ENCODE assay signal across 19 cellular contexts in genomic region chr22:48670317-48670716, GRCh38.
DNase-seq lines count a peak whose midpoint lies in the region; ATAC-seq and TF ChIP-seq lines count a peak whose summit lies in the region.
"Had no signal": no experiment of that assay in that cellular context is flagged by ENCODE, and none has a peak within 500 bp of the region (broad histone marks: within the 10 kb centered on the region; RNA-seq: fewer than 3 reads in every experiment).

No MANE protein-coding gene starts in this region.

- H3K27ac ChIP-seq in heart right ventricle (no peak overlapping the region), left ventricle myocardium inferior (replicated peaks) (no peak overlapping the region)
- H3K27ac ChIP-seq: 22Rv1; A549; BLaER1 treated with 17β-estradiol and CSF1 and Interleukin-3, amounts not matched to agents 10 nM and 100 nM; C4-2B had no signal

- WGBS in heart right ventricle, 2 donors: 85 to 91% methylated on average over 15 of the region's 15 CpGs

- peaks cover 0 to 18% (median 0%) of the 10 kb centered on the region in 7 donors for H3K27me3 ChIP-seq in heart right ventricle
- peaks cover 30% of the 10 kb centered on the region for H3K27me3 ChIP-seq in left ventricle myocardium inferior (ENCODE audit: low read depth)
- H3K27me3 ChIP-seq: BLaER1 treated with 17β-estradiol and CSF1 and Interleukin-3, amounts not matched to agents 10 nM and 100 nM had no signal

- POLR2A ChIA-PET in activated CD4-positive, alpha-beta memory T cell treated with anti-CD3 and anti-CD28 coated beads, Interleukin-2, amount 10 ng/mL, durations not matched to agents 7 days and 5 days (lab: Charles Lee): no interaction called here

- H3K36me3 ChIP-seq in heart right ventricle: no peaks in the 10 kb centered on the region
- no peaks in the 10 kb centered on the region for H3K36me3 ChIP-seq in left ventricle myocardium inferior

- H3K4me1 ChIP-seq in heart right ventricle (no peaks in the 10 kb centered on the region), left ventricle myocardium inferior (no peaks in the 10 kb centered on the region)
- H3K4me1 ChIP-seq: A549, Caco-2 had no signal

- H3K4me3 Mint-ChIP-seq in activated CD4-positive, alpha-beta memory T cell treated with anti-CD3 and anti-CD28 coated beads, Interleukin-2, amount 10 ng/mL, durations not matched to agents 7 days and 5 days: no peak overlapping the region
- H3K4me3 Mint-ChIP-seq: B cell; CD4-positive, alpha-beta T cell; CD8-positive, alpha-beta T cell had no signal

- H3K9me3 Mint-ChIP-seq in activated CD4-positive, alpha-beta memory T cell treated with anti-CD3 and anti-CD28 coated beads, Interleukin-2, amount 10 ng/mL, durations not matched to agents 7 days and 5 days: peaks cover 13% of the 10 kb centered on the region

- H3K36me3 Mint-ChIP-seq in activated CD4-positive, alpha-beta memory T cell treated with anti-CD3 and anti-CD28 coated beads, Interleukin-2, amount 10 ng/mL, durations not matched to agents 7 days and 5 days (ENCODE audit: low read depth): no peaks in the 10 kb centered on the region
- H3K36me3 Mint-ChIP-seq: CD8-positive, alpha-beta T cell had no signal

- ATAC-seq in Right ventricle myocardium inferior (no peak), heart right ventricle (no peak), left ventricle myocardium superior (no peak)
- ATAC-seq: A549; CD8-positive, alpha-beta T cell had no signal

- peak; percentile 13 for DNase-seq in Right ventricle myocardium inferior (ENCODE audit: missing footprints)
- DNase-seq in heart right ventricle: no peak
- DNase-seq in left ventricle myocardium superior: peak; percentile 4
- no peak for DNase-seq in left ventricle myocardium inferior
- DNase-seq in retina: peak; percentile 44
- no peak for DNase-seq in activated CD4-positive, alpha-beta memory T cell treated with anti-CD3 and anti-CD28 coated beads, Interleukin-2, amount 10 ng/mL, durations not matched to agents 7 days and 5 days
- DNase-seq in NCI-H446 treated with DMSO at 0.1 percent for 48 hours (lab: John Stamatoyannopoulos, UW): no peak
- DNase-seq: AML-193; Caco-2; Calu3; CD4-positive, alpha-beta T cell; CD8-positive, alpha-beta T cell; DMS79 treated with DMSO at 0.1 percent for 48 hours; GF-D8 had no signal

- TF ChIP-seq CTCF in heart right ventricle (IDR thresholded peaks at IDR 0.05) (no peak), left ventricle myocardium inferior (IDR thresholded peaks at IDR 0.05; ENCODE audit: borderline replicate concordance) (no peak)

- intact Hi-C loops in Right ventricle myocardium inferior (cut with DNase I): no loop called here
- intact Hi-C loops in heart right ventricle (cut with DNase I): no loop called here
- intact Hi-C loops in left ventricle myocardium superior (cut with micrococcal nuclease): no loop called here
- intact Hi-C loops in left ventricle myocardium inferior (cut with micrococcal nuclease): no loop called here

- H3K4me1 Mint-ChIP-seq in activated CD4-positive, alpha-beta memory T cell treated with anti-CD3 and anti-CD28 coated beads, Interleukin-2, amount 10 ng/mL, durations not matched to agents 7 days and 5 days: no peaks in the 10 kb centered on the region
- H3K4me1 Mint-ChIP-seq: B cell had no signal

- no peaks in the 10 kb centered on the region for H3K27me3 Mint-ChIP-seq in activated CD4-positive, alpha-beta memory T cell treated with anti-CD3 and anti-CD28 coated beads, Interleukin-2, amount 10 ng/mL, durations not matched to agents 7 days and 5 days
- H3K27me3 Mint-ChIP-seq: B cell; CD4-positive, alpha-beta T cell had no signal

- no peak overlapping the region for H3K4me3 ChIP-seq in heart right ventricle
- H3K4me3 ChIP-seq in left ventricle myocardium inferior: no peak overlapping the region
- H3K4me3 ChIP-seq: A549; BLaER1 treated with 17β-estradiol and CSF1 and Interleukin-3, amounts not matched to agents 10 nM and 100 nM had no signal

- CTCF ChIA-PET in activated CD4-positive, alpha-beta memory T cell treated with anti-CD3 and anti-CD28 coated beads, Interleukin-2, amount 10 ng/mL, durations not matched to agents 7 days and 5 days (lab: Charles Lee): no interaction called here

- H3K27ac Mint-ChIP-seq in activated CD4-positive, alpha-beta memory T cell treated with anti-CD3 and anti-CD28 coated beads, Interleukin-2, amount 10 ng/mL, durations not matched to agents 7 days and 5 days: no peak overlapping the region
- H3K27ac Mint-ChIP-seq: B cell; CD4-positive, alpha-beta T cell; CD8-positive, alpha-beta T cell had no signal

- peaks cover 0 to 33% (median 15%) of the 10 kb centered on the region in 11 donors for H3K9me3 ChIP-seq in heart right ventricle
- peaks cover 30% of the 10 kb centered on the region for H3K9me3 ChIP-seq in left ventricle myocardium inferior (replicated peaks)
- H3K9me3 ChIP-seq: A549 had no signal

Comparison
In these comparisons a context has a peak if more than half of its experiments do, and no peak if none do; other contexts are left out.
1. DNase-seq: peak in Right ventricle myocardium inferior (single experiment), left ventricle myocardium superior (single experiment) and retina (single experiment); none in heart right ventricle (0 of 2), left ventricle myocardium inferior (single experiment), activated CD4-positive, alpha-beta memory T cell treated with anti-CD3 and anti-CD28 coated beads, Interleukin-2, amount 10 ng/mL, durations not matched to agents 7 days and 5 days (single experiment) and NCI-H446 treated with DMSO at 0.1 percent for 48 hours (single experiment).